Comparison of ENCODE assay signal across 22 cellular contexts in the genomic region with DNA sequence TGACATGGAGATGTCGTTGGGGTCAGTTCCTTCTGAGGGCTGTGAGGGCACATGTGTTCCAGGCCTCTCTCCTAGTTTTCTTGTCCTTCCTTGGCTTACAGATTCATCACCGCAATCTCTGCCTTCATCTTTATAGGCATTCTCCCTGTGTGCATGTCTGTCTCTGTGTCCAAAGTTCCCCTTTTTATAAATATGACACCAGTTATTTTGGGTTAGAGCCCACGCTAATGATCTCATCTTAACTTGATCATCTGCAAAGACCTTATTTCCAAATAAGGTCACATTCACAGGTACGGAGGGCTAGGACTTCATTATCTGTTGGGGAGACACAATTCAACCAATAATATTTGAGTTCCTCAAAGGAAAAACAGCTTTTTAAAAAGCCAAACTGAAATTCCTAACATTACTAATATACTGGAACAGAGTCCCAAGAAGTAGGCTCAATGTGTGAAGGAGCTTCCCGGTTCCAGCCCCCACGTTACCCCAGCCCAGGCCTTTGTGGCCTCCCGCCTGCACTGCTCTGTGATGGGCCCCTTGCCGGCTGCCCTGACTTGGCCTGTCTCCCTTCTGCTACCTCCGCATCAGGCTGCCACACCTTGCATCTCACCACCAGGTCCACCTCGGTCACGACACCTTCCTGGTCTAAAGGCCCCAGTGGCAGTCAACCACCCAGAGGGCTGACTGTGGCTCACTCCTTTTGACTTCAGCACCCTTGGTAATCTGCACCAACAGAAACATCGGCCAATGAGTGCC.
"Had no signal": no experiment of that assay in that cellular context is flagged by ENCODE, and none has a peak within 500 bp of the region (broad histone marks: within the 10 kb centered on the region; RNA-seq: fewer than 3 reads in every experiment).

No MANE protein-coding gene starts in this region.

- FAIRE-seq: endothelial cell of umbilical vein, TTC549 had no signal

- H3K36me3 Mint-ChIP-seq: immature natural killer cell had no signal

- H3K27ac ChIP-seq: adrenal gland, cardiac muscle cell, colonic mucosa, esophagus squamous epithelium, heart left ventricle, right lobe of liver, transverse colon had no signal

- H3K4me1 Mint-ChIP-seq: immature natural killer cell had no signal

- H3K36me3 ChIP-seq: adrenal gland, cardiac muscle cell, colonic mucosa, esophagus squamous epithelium, heart left ventricle, right lobe of liver, transverse colon had no signal

- H3K4me3 ChIP-seq: adrenal gland, cardiac muscle cell, colonic mucosa, esophagus squamous epithelium, heart left ventricle, right lobe of liver, smooth muscle cell, transverse colon had no signal

- H3K27ac Mint-ChIP-seq: activated B cell treated with CpG ODN at 0.5 μM for 24 hours; activated CD8-positive, alpha-beta T cell treated with anti-CD3 and anti-CD28 coated beads for 36 hours; immature natural killer cell; nephron progenitor cell had no signal

- H3K4me2 ChIP-seq: smooth muscle cell had no signal

- H3K27me3 ChIP-seq: adrenal gland, cardiac muscle cell, colonic mucosa, heart left ventricle, right lobe of liver, transverse colon had no signal

- H3K4me1 ChIP-seq: colonic mucosa had no signal

- H3K27me3 Mint-ChIP-seq: activated B cell treated with CpG ODN at 0.5 μM for 24 hours had no signal

- H3K9me3 Mint-ChIP-seq: activated B cell treated with CpG ODN at 0.5 μM for 24 hours; activated CD8-positive, alpha-beta T cell treated with anti-CD3 and anti-CD28 coated beads for 36 hours; activated T-cell treated with anti-CD3 and anti-CD28 coated beads, Interleukin-2, amount 50 U/mL, for 4 hours; immature natural killer cell; nephron progenitor cell had no signal

- ATAC-seq: activated CD8-positive, alpha-beta T cell treated with anti-CD3 and anti-CD28 coated beads for 36 hours; activated T-cell treated with anti-CD3 and anti-CD28 coated beads, Interleukin-2, amount 50 U/mL, for 4 hours; heart left ventricle; right lobe of liver; stimulated activated naive CD8-positive, alpha-beta T cell treated with anti-CD3 and anti-CD28 coated beads, Interleukin-15, Interleukin-2, amounts not matched to agents 100 U/mL and 50 U/mL, for 24 hours had no signal

- H3K9me3 ChIP-seq: adrenal gland, colonic mucosa, esophagus squamous epithelium, heart left ventricle, right lobe of liver, transverse colon had no signal

- H3K4me3 Mint-ChIP-seq: activated B cell treated with CpG ODN at 0.5 μM for 24 hours; activated CD8-positive, alpha-beta T cell treated with anti-CD3 and anti-CD28 coated beads for 36 hours; activated T-cell treated with anti-CD3 and anti-CD28 coated beads, Interleukin-2, amount 50 U/mL, for 4 hours; immature natural killer cell; nephron progenitor cell had no signal

- DNase-seq: activated B cell treated with CpG ODN at 0.5 μM for 24 hours; activated CD4-positive, alpha-beta T cell treated with anti-CD3 and anti-CD28 coated beads for 48 hours; activated CD8-positive, alpha-beta T cell treated with anti-CD3 and anti-CD28 coated beads for 36 hours; activated effector memory CD4-positive, alpha-beta T cell treated with Interleukin-2 at 50 U/mL for 16 hours; activated naive CD4-positive, alpha-beta T cell treated with anti-CD3 and anti-CD28 coated beads, Interleukin-2, amount 50 U/mL, for 16 hours; activated T-cell treated with anti-CD3 and anti-CD28 coated beads, Interleukin-2, amount 50 U/mL, for 4 hours; adrenal gland; colonic mucosa; effector CD4-positive, alpha-beta T cell; esophagus squamous epithelium; heart left ventricle; immature natural killer cell; nephron progenitor cell; right lobe of liver; stimulated activated CD4-positive, alpha-beta T cell treated with anti-CD3 and anti-CD28 coated beads, Interleukin-4, amount 100 ng/mL, for 4 hours; stimulated activated CD8-positive, alpha-beta memory T cell treated with anti-CD3 and anti-CD28 coated beads, Interleukin-4, amount 100 ng/mL, for 48 hours; stimulated activated naive CD8-positive, alpha-beta T cell treated with anti-CD3 and anti-CD28 coated beads, Interleukin-15, Interleukin-2, amounts not matched to agents 100 U/mL and 50 U/mL, for 24 hours; transverse colon had no signal
